1 cellular context compared by ENCODE assay signal in the genomic region with DNA sequence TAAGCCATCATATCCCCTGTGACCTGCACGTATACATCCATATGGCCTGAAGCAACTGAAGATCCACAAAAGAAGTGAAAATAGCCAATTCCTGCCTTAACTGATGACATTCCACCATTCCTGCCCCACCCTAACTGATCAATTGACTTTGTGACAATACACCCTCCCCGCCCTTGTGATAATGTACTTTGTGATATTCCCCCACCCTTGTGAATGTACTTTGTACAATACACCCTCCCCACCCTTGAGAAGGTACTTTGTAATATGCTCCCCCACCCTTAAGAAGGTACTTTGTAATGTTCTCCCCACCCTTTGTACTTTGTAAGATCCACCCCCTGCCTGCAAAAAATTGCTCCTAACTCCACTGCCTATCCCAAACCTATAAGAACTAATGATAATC. TPM values are rescaled to one million over a fixed set of nuclear protein-coding genes. Genes with fewer than 3 reads are reported as not detected.
"Had no signal": no experiment of that assay in that cellular context is flagged by ENCODE, and none has a peak within 500 bp of the region (broad histone marks: within the 10 kb centered on the region; RNA-seq: fewer than 3 reads in every experiment).

No MANE protein-coding gene starts in this region.

RNA-seq across cellular contexts. Expression of a gene that starts 49.3 kb away (rescaled TPM):
- total RNA-seq: GM12878 had no signal
- polyA plus RNA-seq: GM12878 had no signal
